8 cellular contexts compared by ENCODE assay signal in genomic region chr1:226674892-226675719, GRCh38.
A peak's percentile ranks its signal among the peaks of the same experiment; 100 is the strongest.
DNase-seq lines count a peak whose midpoint lies in the region; ATAC-seq and TF ChIP-seq lines count a peak whose summit lies in the region.

No MANE protein-coding gene starts in this region.

- no peak for TF ChIP-seq POLR2A in breast epithelium (IDR thresholded peaks at IDR 0.05)

- no peak overlapping the region for H3K4me3 ChIP-seq in breast epithelium
- no peak overlapping the region for H3K4me3 ChIP-seq in smooth muscle cell

- ATAC-seq in GM19023 (IDR thresholded peaks at IDR 0.05; ENCODE audit: unreplicated experiment) (peak; percentile 64), HG03045 (IDR thresholded peaks at IDR 0.05; ENCODE audit: unreplicated experiment) (peak; percentile 46)
- peak; percentile 85 to 89 for ATAC-seq in natural killer cell treated with Interleukin-12 subunit alpha and Interleukin-12 subunit beta and Interleukin-15 and Interleukin-18, amount 100 ng/mL, for 72 hours

- H3K9ac ChIP-seq in smooth muscle cell (ENCODE audit: low read depth) = no peak overlapping the region

- H3K9me3 ChIP-seq in breast epithelium = no peaks in the 10 kb centered on the region
- H3K9me3 ChIP-seq in smooth muscle cell (replicated peaks; ENCODE audit: low read depth) = no peaks in the 10 kb centered on the region

- no peak for TF ChIP-seq CTCF in breast epithelium (IDR thresholded peaks at IDR 0.05)
- TF ChIP-seq CTCF in smooth muscle cell (IDR thresholded peaks at IDR 0.05; ENCODE audit: borderline replicate concordance, insufficient read depth, poor library complexity, severe bottlenecking) = no peak

- peaks cover 5 to 20% of the 10 kb centered on the region in 2 donors for H3K4me1 ChIP-seq in breast epithelium
- H3K4me1 ChIP-seq in smooth muscle cell (ENCODE audit: low read depth) = peaks cover 21% of the 10 kb centered on the region

- intact Hi-C loops in breast epithelium (cut with DNase I; ENCODE audit: low total_unique reads) = no loop called here

- no peaks in the 10 kb centered on the region for H3K27me3 Mint-ChIP-seq in natural killer cell treated with Interleukin-12 subunit alpha and Interleukin-12 subunit beta and Interleukin-15 and Interleukin-18, amount 100 ng/mL, for 72 hours

- H3K36me3 Mint-ChIP-seq in natural killer cell treated with Interleukin-12 subunit alpha and Interleukin-12 subunit beta and Interleukin-15 and Interleukin-18, amount 100 ng/mL, for 72 hours = peaks cover 4% of the 10 kb centered on the region

- DNase-seq in T-helper 1 cell (peak; percentile 60 to 87 (median 75)), breast epithelium (ENCODE audit: low spot score in 2 of 2) (no peak), RPMI8226 (no peak), GOT3 (lab: John Stamatoyannopoulos, UW) (no peak), smooth muscle cell (lab: John Stamatoyannopoulos, UW; ENCODE audit: unreplicated experiment) (no peak)
- peak; percentile 88 for DNase-seq in natural killer cell treated with Interleukin-12 subunit alpha and Interleukin-12 subunit beta and Interleukin-15 and Interleukin-18, amount 100 ng/mL, for 72 hours (ENCODE audit: low spot score)

- no peaks in the 10 kb centered on the region for H4K20me1 ChIP-seq in smooth muscle cell (ENCODE audit: low read depth)

- H3K36me3 ChIP-seq in breast epithelium (no peaks in the 10 kb centered on the region), smooth muscle cell (ENCODE audit: low read depth) (no peaks in the 10 kb centered on the region)

- H3K4me2 ChIP-seq in smooth muscle cell = no peak overlapping the region

- peak overlapping the region; percentile 90 to 91 for H3K27ac Mint-ChIP-seq in natural killer cell treated with Interleukin-12 subunit alpha and Interleukin-12 subunit beta and Interleukin-15 and Interleukin-18, amount 100 ng/mL, for 72 hours

- H3K79me2 ChIP-seq in smooth muscle cell (ENCODE audit: low read depth) = peaks cover 24% of the 10 kb centered on the region

- H3K27me3 ChIP-seq in breast epithelium = no peaks in the 10 kb centered on the region
- H3K27me3 ChIP-seq in smooth muscle cell (ENCODE audit: low read depth) = no peaks in the 10 kb centered on the region

- peak overlapping the region; percentile 96 for H3K4me3 Mint-ChIP-seq in natural killer cell treated with Interleukin-12 subunit alpha and Interleukin-12 subunit beta and Interleukin-15 and Interleukin-18, amount 100 ng/mL, for 72 hours

- H3F3A ChIP-seq in smooth muscle cell (ENCODE audit: low read depth) = no peaks in the 10 kb centered on the region

- H3K4me1 Mint-ChIP-seq in natural killer cell treated with Interleukin-12 subunit alpha and Interleukin-12 subunit beta and Interleukin-15 and Interleukin-18, amount 100 ng/mL, for 72 hours (ENCODE audit: low read depth in 2 of 2) = peaks cover 72 to 83% of the 10 kb centered on the region in 2 donors

- no peak overlapping the region for H2AFZ ChIP-seq in smooth muscle cell (ENCODE audit: low read depth)

- no peaks in the 10 kb centered on the region for H3K9me3 Mint-ChIP-seq in natural killer cell treated with Interleukin-12 subunit alpha and Interleukin-12 subunit beta and Interleukin-15 and Interleukin-18, amount 100 ng/mL, for 72 hours

- 80% methylated on average over 17 of the region's 17 CpGs for WGBS in smooth muscle cell (ENCODE audit: low lambda C conversion rate)

- H3K27ac ChIP-seq in breast epithelium (peak overlapping the region; percentile 84 to 89), smooth muscle cell (ENCODE audit: low read depth) (no peak overlapping the region)

Comparison
In these comparisons a context has a peak if more than half of its experiments do, and no peak if none do; other contexts are left out.
1. DNase-seq: peak in T-helper 1 cell (5 of 5) and natural killer cell treated with Interleukin-12 subunit alpha and Interleukin-12 subunit beta and Interleukin-15 and Interleukin-18, amount 100 ng/mL, for 72 hours (single experiment); none in breast epithelium (0 of 2), RPMI8226 (single experiment), GOT3 (single experiment) and smooth muscle cell (single experiment).
2. Peak in every context shown above with its lines, with median percentiles within 50 percentile points of each other: ATAC-seq.